Comparison of ENCODE assay signal across 2 cellular contexts in genomic region chr7:36149694-36150452, GRCh38.
TF ChIP-seq lines count a peak whose summit lies in the region.

No MANE protein-coding gene starts in this region.

TF ChIP-seq in K562, 482 proteins besides CTCF, POLR2A, EP300 and RAD21:
- TF ChIP-seq BMI1 (IDR thresholded peaks at IDR 0.05; ENCODE audit: low read length), result no peak
- TF ChIP-seq, protein P1, sequence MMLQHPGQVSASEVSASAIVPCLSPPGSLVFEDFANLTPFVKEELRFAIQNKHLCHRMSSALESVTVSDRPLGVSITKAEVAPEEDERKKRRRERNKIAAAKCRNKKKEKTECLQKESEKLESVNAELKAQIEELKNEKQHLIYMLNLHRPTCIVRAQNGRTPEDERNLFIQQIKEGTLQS (IDR thresholded peaks at IDR 0.05), result peak; percentile 72
- TF ChIP-seq, protein P1 (CRISPR knock-in tag; conservative IDR thresholded peaks at IDR 0.05), result no peak
- TF ChIP-seq U2AF2 (optimal IDR thresholded peaks at IDR 0.05; ENCODE audit: low read depth, low read length), result no peak
- TF ChIP-seq CEBPB (tag; IDR thresholded peaks at IDR 0.05), result peak; percentile 72
- no peak for TF ChIP-seq ZFP36 (IDR thresholded peaks at IDR 0.05; ENCODE audit: low read depth, low read length, partially characterized antibody)
- TF ChIP-seq, protein P2, sequence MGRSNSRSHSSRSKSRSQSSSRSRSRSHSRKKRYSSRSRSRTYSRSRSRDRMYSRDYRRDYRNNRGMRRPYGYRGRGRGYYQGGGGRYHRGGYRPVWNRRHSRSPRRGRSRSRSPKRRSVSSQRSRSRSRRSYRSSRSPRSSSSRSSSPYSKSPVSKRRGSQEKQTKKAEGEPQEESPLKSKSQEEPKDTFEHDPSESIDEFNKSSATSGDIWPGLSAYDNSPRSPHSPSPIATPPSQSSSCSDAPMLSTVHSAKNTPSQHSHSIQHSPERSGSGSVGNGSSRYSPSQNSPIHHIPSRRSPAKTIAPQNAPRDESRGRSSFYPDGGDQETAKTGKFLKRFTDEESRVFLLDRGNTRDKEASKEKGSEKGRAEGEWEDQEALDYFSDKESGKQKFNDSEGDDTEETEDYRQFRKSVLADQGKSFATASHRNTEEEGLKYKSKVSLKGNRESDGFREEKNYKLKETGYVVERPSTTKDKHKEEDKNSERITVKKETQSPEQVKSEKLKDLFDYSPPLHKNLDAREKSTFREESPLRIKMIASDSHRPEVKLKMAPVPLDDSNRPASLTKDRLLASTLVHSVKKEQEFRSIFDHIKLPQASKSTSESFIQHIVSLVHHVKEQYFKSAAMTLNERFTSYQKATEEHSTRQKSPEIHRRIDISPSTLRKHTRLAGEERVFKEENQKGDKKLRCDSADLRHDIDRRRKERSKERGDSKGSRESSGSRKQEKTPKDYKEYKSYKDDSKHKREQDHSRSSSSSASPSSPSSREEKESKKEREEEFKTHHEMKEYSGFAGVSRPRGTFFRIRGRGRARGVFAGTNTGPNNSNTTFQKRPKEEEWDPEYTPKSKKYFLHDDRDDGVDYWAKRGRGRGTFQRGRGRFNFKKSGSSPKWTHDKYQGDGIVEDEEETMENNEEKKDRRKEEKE (IDR thresholded peaks at IDR 0.05; ENCODE audit: borderline replicate concordance in 1 of 2, control insufficient read depth in 1 of 2, low read depth in 2 of 2, low read length in 1 of 2), result no peak
- 0 out of 2 replicates have a peak, but pooled peaks have one; percentile 12 for TF ChIP-seq CEBPG (CRISPR knock-in tag; IDR thresholded peaks at IDR 0.05)
- TF ChIP-seq CEBPG (tag; conservative IDR thresholded peaks at IDR 0.05 in 1 of 2, IDR thresholded peaks at IDR 0.05 in 1 of 2), result peak; percentile 61 to 79
- TF ChIP-seq NFIC (IDR thresholded peaks at IDR 0.05), result peak; percentile 29
- TF ChIP-seq MCM3 (IDR thresholded peaks at IDR 0.05), result no peak
- TF ChIP-seq TCF3 (CRISPR knock-in tag; IDR thresholded peaks at IDR 0.05), result 0 out of 2 replicates have a peak, but pooled peaks have one; percentile 23
- TF ChIP-seq ZNF146 (CRISPR knock-in tag; IDR thresholded peaks at IDR 0.05; ENCODE audit: unreplicated experiment), result no peak

TF ChIP-seq in liver, 16 proteins besides CTCF, POLR2A, EP300 and RAD21:
- TF ChIP-seq GABPA (IDR thresholded peaks at IDR 0.05 in 1 of 2, conservative IDR thresholded peaks at IDR 0.05 in 1 of 2) (no peak), ZBTB33 (IDR thresholded peaks at IDR 0.05) (no peak), FOXA1 (IDR thresholded peaks at IDR 0.05) (no peak), SP1 (IDR thresholded peaks at IDR 0.05) (peak; percentile 64), REST (IDR thresholded peaks at IDR 0.05) (no peak), TAF1 (conservative IDR thresholded peaks at IDR 0.05) (no peak), YY1 (IDR thresholded peaks at IDR 0.05) (peak; percentile 17), RXRA (IDR thresholded peaks at IDR 0.05) (peak; percentile 80), JUND (IDR thresholded peaks at IDR 0.05) (peak in 1 of 2 donors; percentile 35), HNF4A (conservative IDR thresholded peaks at IDR 0.05) (peak; percentile 53 to 76), HNF4G (IDR thresholded peaks at IDR 0.05) (no peak)
- TF ChIP-seq, protein P1 (IDR thresholded peaks at IDR 0.05), result peak; percentile 12
